1 cellular context compared by ENCODE assay signal in genomic region chr11:72751293-72752087, GRCh38.
TF ChIP-seq lines count a peak whose summit lies in the region.

No MANE protein-coding gene starts in this region.

TF ChIP-seq in K562, 482 proteins besides CTCF, POLR2A, EP300 and RAD21 (continued from another document):
- TF ChIP-seq, protein P1, sequence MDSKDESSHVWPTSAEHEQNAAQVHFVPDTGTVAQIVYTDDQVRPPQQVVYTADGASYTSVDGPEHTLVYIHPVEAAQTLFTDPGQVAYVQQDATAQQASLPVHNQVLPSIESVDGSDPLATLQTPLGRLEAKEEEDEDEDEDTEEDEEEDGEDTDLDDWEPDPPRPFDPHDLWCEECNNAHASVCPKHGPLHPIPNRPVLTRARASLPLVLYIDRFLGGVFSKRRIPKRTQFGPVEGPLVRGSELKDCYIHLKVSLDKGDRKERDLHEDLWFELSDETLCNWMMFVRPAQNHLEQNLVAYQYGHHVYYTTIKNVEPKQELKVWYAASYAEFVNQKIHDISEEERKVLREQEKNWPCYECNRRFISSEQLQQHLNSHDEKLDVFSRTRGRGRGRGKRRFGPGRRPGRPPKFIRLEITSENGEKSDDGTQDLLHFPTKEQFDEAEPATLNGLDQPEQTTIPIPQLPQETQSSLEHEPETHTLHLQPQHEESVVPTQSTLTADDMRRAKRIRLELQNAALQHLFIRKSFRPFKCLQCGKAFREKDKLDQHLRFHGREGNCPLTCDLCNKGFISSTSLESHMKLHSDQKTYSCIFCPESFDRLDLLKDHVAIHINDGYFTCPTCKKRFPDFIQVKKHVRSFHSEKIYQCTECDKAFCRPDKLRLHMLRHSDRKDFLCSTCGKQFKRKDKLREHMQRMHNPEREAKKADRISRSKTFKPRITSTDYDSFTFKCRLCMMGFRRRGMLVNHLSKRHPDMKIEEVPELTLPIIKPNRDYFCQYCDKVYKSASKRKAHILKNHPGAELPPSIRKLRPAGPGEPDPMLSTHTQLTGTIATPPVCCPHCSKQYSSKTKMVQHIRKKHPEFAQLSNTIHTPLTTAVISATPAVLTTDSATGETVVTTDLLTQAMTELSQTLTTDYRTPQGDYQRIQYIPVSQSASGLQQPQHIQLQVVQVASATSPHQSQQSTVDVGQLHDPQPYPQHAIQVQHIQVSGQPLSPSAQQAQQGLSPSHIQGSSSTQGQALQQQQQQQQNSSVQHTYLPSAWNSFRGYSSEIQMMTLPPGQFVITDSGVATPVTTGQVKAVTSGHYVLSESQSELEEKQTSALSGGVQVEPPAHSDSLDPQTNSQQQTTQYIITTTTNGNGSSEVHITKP (IDR thresholded peaks at IDR 0.05; ENCODE audit: partially characterized antibody) = no peak
